ENCODE assay signal across 8 cellular contexts in genomic region chr9:95506692-95507455, GRCh38. TPM values are rescaled to one million over a fixed set of nuclear protein-coding genes. Genes with fewer than 3 reads are reported as not detected.
A peak's percentile ranks its signal among the peaks of the same experiment; 100 is the strongest.
DNase-seq lines count a peak whose midpoint lies in the region; ATAC-seq and TF ChIP-seq lines count a peak whose summit lies in the region.

No MANE protein-coding gene starts in this region.

- in situ Hi-C loops in astrocyte of the spinal cord (cut with HindIII; ENCODE audit: low sequenced_read_pairs), result no loop called here

- H3K4me3 ChIP-seq in astrocyte of the spinal cord (ENCODE audit: low read depth, low read length), result peak overlapping the region; percentile 77
- H3K4me3 ChIP-seq in iPS-15b (ENCODE audit: low read depth, low read length), result peak overlapping the region; percentile 87
- H3K4me3 ChIP-seq in skeletal muscle cell (ENCODE audit: low read depth, low read length), result peak overlapping the region; percentile 57

- peaks cover 8% of the 10 kb centered on the region for H3K4me1 ChIP-seq in iPS-15b (ENCODE audit: control insufficient read depth, insufficient read depth, low read length)

- peak; percentile 33 for DNase-seq in NCI-H2196 (lab: John Stamatoyannopoulos, UW; ENCODE audit: unreplicated experiment)
- no peak for DNase-seq in NCI-H2196 treated with DMSO at 0.1 percent for 48 hours (lab: John Stamatoyannopoulos, UW; ENCODE audit: unreplicated experiment)
- DNase-seq in RPMI7951 (ENCODE audit: low read depth), result peak; percentile 52
- DNase-seq in astrocyte of the spinal cord (ENCODE audit: low read depth, low spot score), result peak; percentile 73
- peak; percentile 19 for DNase-seq in skeletal muscle cell (ENCODE audit: low read depth)
- DNase-seq in cortex of kidney (lab: John Stamatoyannopoulos, UW), result no peak

- peaks cover 4% of the 10 kb centered on the region for H3K27me3 ChIP-seq in iPS-15b (ENCODE audit: control insufficient read depth, insufficient read depth, low read length)

- H3K9me3 ChIP-seq in iPS-15b (ENCODE audit: control insufficient read depth, insufficient read depth, low read length), result no peaks in the 10 kb centered on the region

- peaks cover 4% of the 10 kb centered on the region for H3K36me3 ChIP-seq in iPS-15b (ENCODE audit: control insufficient read depth, insufficient read depth, low read length)

- H3K9ac ChIP-seq in iPS-15b (ENCODE audit: low read depth, low read length), result peak overlapping the region; percentile 85

- no peak for TF ChIP-seq CTCF in astrocyte of the spinal cord (IDR thresholded peaks at IDR 0.05; ENCODE audit: low read depth, low read length)

- ATAC-seq in HG03432 (IDR thresholded peaks at IDR 0.05; ENCODE audit: unreplicated experiment), result peak; percentile 3

RNA-seq across cellular contexts. Expression of gene PTCH1, which starts 9.9 kb away (rescaled TPM):
- total RNA-seq in RPMI7951 (2014; rRNA removed; shearing (Covaris generic)), result 2.2 and 2.3 TPM in 2 replicates

Comparison
In these comparisons a context has a peak if more than half of its experiments do, and no peak if none do; other contexts are left out.
1. DNase-seq: peak in NCI-H2196 (single experiment), RPMI7951 (single experiment), astrocyte of the spinal cord (single experiment) and skeletal muscle cell (single experiment); none in NCI-H2196 treated with DMSO at 0.1 percent for 48 hours (single experiment) and cortex of kidney (single experiment).
2. Peak in every context shown above with its lines, with median percentiles within 50 percentile points of each other: H3K4me3 ChIP-seq.